11 cellular contexts compared by ENCODE assay signal in the genomic region with DNA sequence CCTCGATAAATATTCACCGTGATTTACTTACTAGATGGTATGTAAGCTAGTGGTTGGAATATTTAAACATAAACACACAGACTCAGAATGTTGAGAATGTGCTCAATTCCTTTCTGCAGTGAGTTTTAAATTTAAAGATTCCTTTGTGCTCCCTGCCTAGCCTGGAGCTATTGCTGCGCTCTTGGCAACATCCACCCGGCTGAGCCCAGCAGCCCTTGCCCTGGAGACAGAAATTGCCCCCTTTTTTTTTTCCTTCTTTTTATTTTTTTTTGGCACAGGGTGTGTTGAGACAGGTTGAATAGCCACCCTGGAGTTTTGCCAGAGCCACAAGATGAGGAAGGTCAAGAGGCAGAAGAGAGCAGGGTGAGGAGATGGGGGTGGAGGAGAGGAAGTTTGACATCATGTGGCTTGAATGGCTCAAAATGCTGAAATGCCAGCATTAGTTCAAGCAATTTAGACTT.
DNase-seq lines count a peak whose midpoint lies in the region; ATAC-seq and TF ChIP-seq lines count a peak whose summit lies in the region.
"Had no signal": no experiment of that assay in that cellular context is flagged by ENCODE, and none has a peak within 500 bp of the region (broad histone marks: within the 10 kb centered on the region; RNA-seq: fewer than 3 reads in every experiment).

No MANE protein-coding gene starts in this region.

- no peaks in the 10 kb centered on the region for H3K79me2 ChIP-seq in MM.1S (ENCODE audit: low read length)

- peaks cover 4% of the 10 kb centered on the region for H3K9me3 Mint-ChIP-seq in endodermal cell

- peak; percentile 35 for ATAC-seq in sciatic nerve
- no peak for ATAC-seq in HG02759 (IDR thresholded peaks at IDR 0.05; ENCODE audit: unreplicated experiment)
- ATAC-seq in GM21576 (IDR thresholded peaks at IDR 0.05; ENCODE audit: unreplicated experiment) = no peak

- intact Hi-C loops in sciatic nerve (cut with DNase I) = no loop called here

- H3K4me2 ChIP-seq in MM.1S (ENCODE audit: low read depth, low read length) = no peak overlapping the region

- H3F3A ChIP-seq in MM.1S (ENCODE audit: insufficient read depth, low read length) = no peaks in the 10 kb centered on the region

- no peak overlapping the region for H2AFZ ChIP-seq in MM.1S (ENCODE audit: low read length)

- H3K9ac ChIP-seq in endodermal cell (ENCODE audit: extremely low read depth, low read length, poor library complexity, severe bottlenecking) (no peak overlapping the region), MM.1S (ENCODE audit: low read length) (no peak overlapping the region)

- no peak for TF ChIP-seq CTCF in fibroblast of villous mesenchyme (IDR thresholded peaks at IDR 0.05; ENCODE audit: insufficient read depth, low read depth, low read length)
- TF ChIP-seq CTCF in endodermal cell (conservative IDR thresholded peaks at IDR 0.05) = no peak
- TF ChIP-seq CTCF in MM.1S (IDR thresholded peaks at IDR 0.05; ENCODE audit: low read length) = no peak

- 92 to 93% methylated on average over 2 to 4 of the region's 4 CpGs for WGBS in endodermal cell (ENCODE audit: insufficient coverage in 1 of 2, insufficient read length in 1 of 2), 2 experiments

- no peak overlapping the region for H3K27ac ChIP-seq in endodermal cell (ENCODE audit: low read depth, low read length)
- H3K27ac ChIP-seq in MM.1S (ENCODE audit: low read length) = no peak overlapping the region
- H3K27ac ChIP-seq: vagina had no signal

- H3K9me3 ChIP-seq in endodermal cell (ENCODE audit: control insufficient read depth, low read length) = no peaks in the 10 kb centered on the region
- no peaks in the 10 kb centered on the region for H3K9me3 ChIP-seq in MM.1S (replicated peaks; ENCODE audit: insufficient read depth, low read length)
- H3K9me3 ChIP-seq: vagina had no signal

- no peak overlapping the region for H3K27ac Mint-ChIP-seq in endodermal cell

- no peak overlapping the region for H3K4me3 Mint-ChIP-seq in endodermal cell

- peaks cover 9% of the 10 kb centered on the region for H3K27me3 Mint-ChIP-seq in endodermal cell (ENCODE audit: insufficient read depth)

- H3K9me2 ChIP-seq in MM.1S (replicated peaks; ENCODE audit: insufficient read depth, low read length) = no peaks in the 10 kb centered on the region

- H4K20me1 ChIP-seq in MM.1S (ENCODE audit: insufficient read depth, low read length) = no peaks in the 10 kb centered on the region

- H3K4me1 ChIP-seq in endodermal cell (ENCODE audit: control insufficient read depth, insufficient read depth, low read length) (no peaks in the 10 kb centered on the region), MM.1S (ENCODE audit: low read length) (no peaks in the 10 kb centered on the region)

- no peaks in the 10 kb centered on the region for H3K27me3 ChIP-seq in endodermal cell (ENCODE audit: control insufficient read depth, insufficient read depth, low read length, poor library complexity, severe bottlenecking)
- peaks cover 9% of the 10 kb centered on the region for H3K27me3 ChIP-seq in MM.1S (replicated peaks; ENCODE audit: insufficient read depth, low read length)
- H3K27me3 ChIP-seq: vagina had no signal

- H3K4me3 ChIP-seq in fibroblast of villous mesenchyme (ENCODE audit: low read depth, low read length) = no peak overlapping the region
- no peak overlapping the region for H3K4me3 ChIP-seq in endodermal cell (ENCODE audit: low read length)
- no peak overlapping the region for H3K4me3 ChIP-seq in MM.1S (ENCODE audit: low read length)
- H3K4me3 ChIP-seq: vagina had no signal

- DNase-seq in H4 (ENCODE audit: low spot score) (peak; percentile 67), RPMI8226 (peak; percentile 75), fibroblast of villous mesenchyme (ENCODE audit: low read depth) (peak; percentile 59), sciatic nerve (ENCODE audit: low spot score) (no peak), endodermal cell (no peak), MM.1S (no peak)
- DNase-seq: activated CD4-positive, alpha-beta T cell treated with anti-CD3 and anti-CD28 coated beads, Interleukin-2, amount 50 U/mL, for 1 hour; NCI-H774 had no signal

- no peaks in the 10 kb centered on the region for H3K36me3 ChIP-seq in endodermal cell (ENCODE audit: control insufficient read depth, insufficient read depth, low read length)
- H3K36me3 ChIP-seq in MM.1S (replicated peaks; ENCODE audit: insufficient read depth, low read length) = no peaks in the 10 kb centered on the region
- H3K36me3 ChIP-seq: vagina had no signal

- H3K4me1 Mint-ChIP-seq in endodermal cell = peaks cover 21% of the 10 kb centered on the region

- H3K36me3 Mint-ChIP-seq in endodermal cell (ENCODE audit: low read depth) = no peaks in the 10 kb centered on the region

Comparison
In these comparisons a context has a peak if more than half of its experiments do, and no peak if none do; other contexts are left out.
1. DNase-seq: peak in H4 (single experiment), RPMI8226 (single experiment) and fibroblast of villous mesenchyme (single experiment); none in sciatic nerve (single experiment), endodermal cell (single experiment) and MM.1S (single experiment).